8 cellular contexts compared by ENCODE assay signal in genomic region chr9:114505187-114506081, GRCh38. TPM values are rescaled to one million over a fixed set of nuclear protein-coding genes. Genes with fewer than 3 reads are reported as not detected.
DNase-seq lines count a peak whose midpoint lies in the region; ATAC-seq, FAIRE-seq and TF ChIP-seq lines count a peak whose summit lies in the region.

TSS of gene WHRN (minus strand) at chr9:114505473. CDS start at chr9:114504801, 672 bp downstream.

- no peaks in the 10 kb centered on the region for H3K79me2 ChIP-seq in keratinocyte (ENCODE audit: control insufficient read depth, insufficient read depth, low read length)

- peaks cover 12% of the 10 kb centered on the region for H3K27me3 ChIP-seq in keratinocyte (ENCODE audit: control insufficient read depth, extremely low read depth, insufficient read depth, low read length)
- H3K27me3 ChIP-seq in spleen (replicated peaks in 1 of 7), result peaks cover 0 to 39% (median 0%) of the 10 kb centered on the region in 7 donors

- peak within 1 kb of the TSS; percentile 92 for H3K4me2 ChIP-seq in keratinocyte (ENCODE audit: control insufficient read depth, extremely low read depth, insufficient read depth, low read depth, low read length)

- ATAC-seq in GM18517 (IDR thresholded peaks at IDR 0.05; ENCODE audit: unreplicated experiment) (peak; percentile 67), HG03097 (IDR thresholded peaks at IDR 0.05; ENCODE audit: low FRiP score, unreplicated experiment) (peak; percentile 69), HG03378 (IDR thresholded peaks at IDR 0.05; ENCODE audit: unreplicated experiment) (no peak)

- intact Hi-C loops in spleen (cut with DNase I; ENCODE audit: low total_unique reads), result loop anchor here (5.0 kb wide), 1 partner anchor 98 kb away; no protein-coding TSS in a partner anchor

- H3K4me1 ChIP-seq in keratinocyte (ENCODE audit: control insufficient read depth, extremely low read depth, insufficient read depth, low read length) (peaks cover 20% of the 10 kb centered on the region), spleen (peaks cover 8 to 62% (median 48%) of the 10 kb centered on the region in 6 donors)

- H3K9me3 ChIP-seq in keratinocyte (ENCODE audit: control insufficient read depth, low read depth, low read length), result no peaks in the 10 kb centered on the region
- no peaks in the 10 kb centered on the region for H3K9me3 ChIP-seq in spleen

- no peaks in the 10 kb centered on the region for H3K9me1 ChIP-seq in keratinocyte (ENCODE audit: control insufficient read depth, extremely low read depth, insufficient read depth, low read length)

- WGBS in spleen, 5 donors, result 1 to 3% (median 2%) methylated on average over 38 to 75 of the region's 75 CpGs

- peak within 1 kb of the TSS; percentile 80 for H2AFZ ChIP-seq in keratinocyte (ENCODE audit: control insufficient read depth, low read length)

- H3K27ac ChIP-seq in keratinocyte (ENCODE audit: control insufficient read depth, insufficient read depth, low read length) (peak within 1 kb of the TSS; percentile 60), spleen (peak within 1 kb of the TSS; percentile 32 to 86 (median 72))

- no peak for TF ChIP-seq CTCF in keratinocyte (optimal IDR thresholded peaks at IDR 0.05 in 1 of 3, IDR thresholded peaks at IDR 0.05 in 1 of 3, conservative IDR thresholded peaks at IDR 0.05 in 1 of 3; ENCODE audit: extremely low read depth in 1 of 3, insufficient read depth in 2 of 3, low read length in 3 of 3)
- peak in 1 of 11 experiments; percentile 17 for TF ChIP-seq CTCF in spleen (IDR thresholded peaks at IDR 0.05 in 8 of 11, conservative IDR thresholded peaks at IDR 0.05 in 3 of 11)

- FAIRE-seq in keratinocyte (lab: Jason Lieb, UNC), result no peak

- peak in 1 of 3 donors; percentile 66 for TF ChIP-seq POLR2A in spleen (IDR thresholded peaks at IDR 0.05)

- peak within 1 kb of the TSS; percentile 69 to 78 (median 75) for H3K4me3 ChIP-seq in keratinocyte (ENCODE audit: control insufficient read depth in 2 of 3, extremely low read depth in 1 of 3, insufficient read depth in 2 of 3, low read depth in 1 of 3, low read length in 3 of 3)
- H3K4me3 ChIP-seq in spleen, result peak within 1 kb of the TSS; percentile 56 to 81 (median 70)

- no peaks in the 10 kb centered on the region for H3K36me3 ChIP-seq in keratinocyte (ENCODE audit: control insufficient read depth in 2 of 2, extremely low read depth in 1 of 2, insufficient read depth in 2 of 2, low read length in 2 of 2)
- no peaks in the 10 kb centered on the region for H3K36me3 ChIP-seq in spleen

- peak within 1 kb of the TSS; percentile 79 for H3K9ac ChIP-seq in keratinocyte (ENCODE audit: control insufficient read depth, extremely low read depth, insufficient read depth, low read length)

- DNase-seq in NCI-H2227 treated with DMSO at 0.1 percent for 48 hours (lab: John Stamatoyannopoulos, UW) (peak; percentile 82), cerebellar cortex (ENCODE audit: low spot score) (peak; percentile 80), keratinocyte (ENCODE audit: low read depth, low spot score) (no peak), spleen (peak; percentile 97)
- peak; percentile 87 for DNase-seq in activated CD4-positive, alpha-beta T cell treated with anti-CD3 and anti-CD28 coated beads for 1 hour

- no peaks in the 10 kb centered on the region for H4K20me1 ChIP-seq in keratinocyte (ENCODE audit: control insufficient read depth, extremely low read depth, insufficient read depth, low read length)

- dilution Hi-C loops in keratinocyte (cut with MboI; ENCODE audit: extremely low pct_ligation_motif_present, low sequenced_read_pairs), result no loop called here

RNA-seq across cellular contexts. Expression of gene WHRN, which starts in this region (rescaled TPM):
- polyA plus RNA-seq in keratinocyte (1.2 to 2.2 TPM (median 1.5 TPM) in 3 replicates), spleen (10 to 100 TPM in 1 of 3 donors, 1 to 10 TPM in 2; 3.7 to 25.4 (median 9.5) TPM)
- polyA plus RNA-seq in keratinocyte (2011; ENCODE audit: low read depth), result 3.4 TPM
- 0.81 and 2.2 TPM in 2 replicates for polyA plus RNA-seq in keratinocyte (2011; cell fraction: cytosol; rRNA removed)
- 10.4 and 15.0 TPM in 2 replicates for polyA plus RNA-seq in keratinocyte (2011; cell fraction: nucleus; rRNA removed)
- polyA plus RNA-seq in keratinocyte (2012; ENCODE audit: low replicate concordance), result 2.2 and 6.7 TPM in 2 replicates
- 1.5 to 2.4 TPM (median 1.9 TPM) in 3 replicates for polyA minus RNA-seq in keratinocyte
- 2.9 TPM for polyA minus RNA-seq in keratinocyte (2011; cell fraction: cytosol; rRNA and poly(A)+ RNA removed)
- 4.9 and 5.8 TPM in 2 replicates for polyA minus RNA-seq in keratinocyte (2011; cell fraction: nucleus; rRNA and poly(A)+ RNA removed)
- 10 to 100 TPM; 11.8 to 51.6 (median 29.4) TPM for total RNA-seq in spleen
